In the genomic region with DNA sequence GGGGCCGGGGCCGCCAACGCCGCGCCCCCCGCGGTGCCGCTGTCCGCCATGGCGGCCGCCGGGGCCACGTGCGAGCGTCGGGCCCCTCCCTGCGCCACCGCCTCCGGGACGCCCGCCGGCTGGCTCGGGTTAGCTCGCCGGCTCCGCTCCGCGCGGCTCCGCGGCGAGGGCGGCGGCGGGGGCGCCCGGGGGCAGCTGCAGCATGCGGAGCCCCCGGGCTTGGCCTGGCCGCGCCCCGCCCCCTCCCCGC, we compare ENCODE assay signal across 1 cellular context.
A peak's percentile ranks its signal among the peaks of the same experiment; 100 is the strongest.
TF ChIP-seq lines count a peak whose summit lies in the region.

No MANE protein-coding gene starts in this region.

TF ChIP-seq in SK-N-SH, 30 proteins besides CTCF, POLR2A, EP300 and RAD21:
- TF ChIP-seq, protein P1, sequence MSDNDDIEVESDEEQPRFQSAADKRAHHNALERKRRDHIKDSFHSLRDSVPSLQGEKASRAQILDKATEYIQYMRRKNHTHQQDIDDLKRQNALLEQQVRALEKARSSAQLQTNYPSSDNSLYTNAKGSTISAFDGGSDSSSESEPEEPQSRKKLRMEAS (IDR thresholded peaks at IDR 0.05; ENCODE audit: low read depth): peak; percentile 19; the same call in 1 of the 2 replicates
- 0 out of 2 replicates have a peak, but pooled peaks have one; percentile 29 for TF ChIP-seq MXI1 (IDR thresholded peaks at IDR 0.05; ENCODE audit: low read depth, low read length)
